ENCODE assay signal across 15 cellular contexts in genomic region chr1:14627608-14628489, GRCh38. TPM values are rescaled to one million over a fixed set of nuclear protein-coding genes. Genes with fewer than 3 reads are reported as not detected.
DNase-seq lines count a peak whose midpoint lies in the region; ATAC-seq and TF ChIP-seq lines count a peak whose summit lies in the region.
"Had no signal": no experiment of that assay in that cellular context is flagged by ENCODE, and none has a peak within 500 bp of the region (broad histone marks: within the 10 kb centered on the region; RNA-seq: fewer than 3 reads in every experiment).

No MANE protein-coding gene starts in this region.

- no peak for DNase-seq in Right ventricle myocardium inferior (ENCODE audit: missing footprints)
- no peak for DNase-seq in cardiac septum (ENCODE audit: low spot score)
- DNase-seq in head of caudate nucleus, result peak in 32 of 42 donors; percentile 9 to 87 (median 48)
- no peak for DNase-seq in vagina (ENCODE audit: extremely low spot score in 2 of 2)
- DNase-seq in COLO668 (lab: John Stamatoyannopoulos, UW; ENCODE audit: unreplicated experiment), result no peak
- DNase-seq: activated CD4-positive, CD25-positive, alpha-beta regulatory T cell treated with anti-CD3 and anti-CD28 coated beads, Interleukin-2, amount 50 U/mL, for 72 hours; GF-D8; immature natural killer cell; naive thymus-derived CD4-positive, alpha-beta T cell; NCI-H345; PC-3 had no signal

- no peaks in the 10 kb centered on the region for H3K27me3 ChIP-seq in muscle layer of colon (ENCODE audit: control insufficient read depth in 1 of 2, insufficient read depth in 2 of 2, low read length in 2 of 2)
- no peaks in the 10 kb centered on the region for H3K27me3 ChIP-seq in vagina

- H3K9me3 ChIP-seq in muscle layer of colon (ENCODE audit: low read length) (no peaks in the 10 kb centered on the region), vagina (no peaks in the 10 kb centered on the region)

- no peak for TF ChIP-seq CTCF in vagina (IDR thresholded peaks at IDR 0.05)

- H3K27ac ChIP-seq in muscle layer of colon (ENCODE audit: low read depth, low read length) (peak overlapping the region; percentile 50), vagina (peak overlapping the region; percentile 25)

- intact Hi-C loops in Right ventricle myocardium inferior (cut with DNase I) (no loop called here), cardiac septum (cut with DNase I) (no loop called here), head of caudate nucleus (cut with DNase I) (no loop called here), vagina (cut with DNase I) (no loop called here)

- no peak overlapping the region for H3K4me3 ChIP-seq in muscle layer of colon (ENCODE audit: low read depth in 1 of 2, low read length in 2 of 2)
- H3K4me3 ChIP-seq in vagina, result no peak overlapping the region
- H3K4me3 ChIP-seq: skin epidermis had no signal

- H3K36me3 ChIP-seq in muscle layer of colon (ENCODE audit: insufficient read depth, low read length) (no peaks in the 10 kb centered on the region), vagina (no peaks in the 10 kb centered on the region)

- no peak for TF ChIP-seq POLR2A in vagina (IDR thresholded peaks at IDR 0.05)

- peak; percentile 15 for ATAC-seq in Right ventricle myocardium inferior
- no peak for ATAC-seq in esophagus mucosa
- no peak for ATAC-seq in HG02642 (IDR thresholded peaks at IDR 0.05; ENCODE audit: poor library complexity, unreplicated experiment)
- ATAC-seq: naive thymus-derived CD4-positive, alpha-beta T cell; PC-3 had no signal

- H3K4me1 ChIP-seq in muscle layer of colon (ENCODE audit: insufficient read depth, low read length), result peaks cover 7% of the 10 kb centered on the region
- peaks cover 23% of the 10 kb centered on the region for H3K4me1 ChIP-seq in vagina

- no peak overlapping the region for H3K9ac ChIP-seq in muscle layer of colon (ENCODE audit: low read length)

RNA-seq across cellular contexts. Expression of gene KAZN, which starts 29.4 kb away (rescaled TPM):
- total RNA-seq in Right ventricle myocardium inferior (4.3 TPM), cardiac septum (3.1 TPM), vagina (29.5 TPM), esophagus mucosa (33.9 TPM)

Comparison
In these comparisons a context has a peak if more than half of its experiments do, and no peak if none do; other contexts are left out.
1. DNase-seq: peak in head of caudate nucleus (32 of 42); none in Right ventricle myocardium inferior (single experiment), cardiac septum (single experiment), vagina (0 of 2) and COLO668 (single experiment).